In genomic region chrX:108473979-108474378, GRCh38 we compare ENCODE assay signal across 35 cellular contexts. TPM values are rescaled to one million over a fixed set of nuclear protein-coding genes. Genes with fewer than 3 reads are reported as not detected.
"Had no signal": no experiment of that assay in that cellular context is flagged by ENCODE, and none has a peak within 500 bp of the region (broad histone marks: within the 10 kb centered on the region; RNA-seq: fewer than 3 reads in every experiment).

No MANE protein-coding gene starts in this region.

- H3K4me3 ChIP-seq: ascending aorta, coronary artery, dorsolateral prefrontal cortex, esophagus squamous epithelium, gastroesophageal sphincter, heart right ventricle, hepatocyte had no signal

- H3K27ac ChIP-seq: ascending aorta, brain microvascular endothelial cell, coronary artery, dorsolateral prefrontal cortex, esophagus squamous epithelium, gastroesophageal sphincter, heart right ventricle, hepatocyte had no signal

- DNase-seq: activated CD4-positive, alpha-beta memory T cell treated with anti-CD3 and anti-CD28 coated beads for 36 hours; activated CD4-positive, alpha-beta T cell treated with anti-CD3 and anti-CD28 coated beads for 36 hours; activated CD4-positive, alpha-beta T cell treated with anti-CD3 and anti-CD28 coated beads, Interleukin-2, amount 10 ng/mL, durations not matched to agents 24 days and 14 days; activated CD4-positive, CD25-positive, alpha-beta regulatory T cell; activated CD4-positive, CD25-positive, alpha-beta regulatory T cell treated with anti-CD3 and anti-CD28 coated beads, Interleukin-2, amount 50 U/mL, for 72 hours; activated CD8-positive, alpha-beta memory T cell treated with anti-CD3 and anti-CD28 coated beads, Interleukin-2, amount 10 ng/mL, durations not matched to agents 7 days and 5 days; activated CD8-positive, alpha-beta memory T cell treated with anti-CD3 and anti-CD28 coated beads, Interleukin-2, amount 50 U/mL, for 4 hours; activated CD8-positive, alpha-beta T cell treated with anti-CD3 and anti-CD28 coated beads, Interleukin-2, amount 10 ng/mL, durations not matched to agents 7 days and 5 days; activated effector memory CD4-positive, alpha-beta T cell treated with anti-CD3 and anti-CD28 coated beads, Interleukin-2, amount 50 U/mL, for 16 hours; activated naive CD4-positive, alpha-beta T cell treated with anti-CD3 and anti-CD28 coated beads for 36 hours; activated naive CD8-positive, alpha-beta T cell treated with anti-CD3 and anti-CD28 coated beads, Interleukin-2, amount 10 ng/mL, durations not matched to agents 7 days and 5 days; activated T-cell treated with anti-CD3 and anti-CD28 coated beads, Interleukin-2, amount 50 U/mL, for 1 hour; activated T-cell treated with anti-CD3 and anti-CD28 coated beads, Interleukin-2, amount 50 U/mL, for 48 hours; brain microvascular endothelial cell; caudate nucleus; dorsolateral prefrontal cortex; effector memory CD4-positive, alpha-beta T cell; endodermal cell; erythroblast; esophagus squamous epithelium; foreskin melanocyte; heart right ventricle; T-helper 1 cell; T-helper 17 cell; T1000 had no signal

- H3K4me3 Mint-ChIP-seq: activated CD4-positive, alpha-beta memory T cell treated with anti-CD3 and anti-CD28 coated beads for 36 hours; activated CD4-positive, alpha-beta T cell treated with anti-CD3 and anti-CD28 coated beads for 36 hours; activated CD4-positive, alpha-beta T cell treated with anti-CD3 and anti-CD28 coated beads, Interleukin-2, amount 10 ng/mL, durations not matched to agents 24 days and 14 days; activated CD8-positive, alpha-beta memory T cell treated with anti-CD3 and anti-CD28 coated beads, Interleukin-2, amount 10 ng/mL, durations not matched to agents 7 days and 5 days; activated CD8-positive, alpha-beta T cell treated with anti-CD3 and anti-CD28 coated beads, Interleukin-2, amount 10 ng/mL, durations not matched to agents 7 days and 5 days; activated naive CD4-positive, alpha-beta T cell treated with anti-CD3 and anti-CD28 coated beads for 36 hours; activated naive CD4-positive, alpha-beta T cell treated with anti-CD3 and anti-CD28 coated beads, Interleukin-2, amount 50 U/mL, for 24 hours; activated naive CD8-positive, alpha-beta T cell treated with anti-CD3 and anti-CD28 coated beads, Interleukin-2, amount 10 ng/mL, durations not matched to agents 7 days and 5 days; activated T-helper 1 cell treated with anti-CD3 and anti-CD28 coated beads, Interleukin-12 subunit alpha, Interleukin-12 subunit beta, Interleukin-2, Interleukin-4 antibody, amounts not matched to agents 30 ng/mL and 10 ng/mL and 1 ng/mL, durations not matched to agents 14 hours and 24 hours and 36 hours; dendritic cell treated with granulocyte-macrophage colony-stimulating factor and Interleukin-4, amounts not matched to agents 40 ng/mL and 50 ng/mL, for 4 days; endodermal cell; T-helper 17 cell; T-helper 2 cell treated with Interferon-gamma antibody and Interleukin-4, amounts not matched to agents 5 μg/mL and 100 μg/mL, for 36 hours had no signal

- H2AFZ ChIP-seq: hepatocyte had no signal

- H3K27me3 Mint-ChIP-seq: activated CD4-positive, alpha-beta memory T cell treated with anti-CD3 and anti-CD28 coated beads for 36 hours; activated CD4-positive, alpha-beta T cell treated with anti-CD3 and anti-CD28 coated beads for 36 hours; activated CD4-positive, alpha-beta T cell treated with anti-CD3 and anti-CD28 coated beads, Interleukin-2, amount 10 ng/mL, durations not matched to agents 24 days and 14 days; activated CD8-positive, alpha-beta memory T cell treated with anti-CD3 and anti-CD28 coated beads, Interleukin-2, amount 10 ng/mL, durations not matched to agents 7 days and 5 days; activated naive CD8-positive, alpha-beta T cell treated with anti-CD3 and anti-CD28 coated beads, Interleukin-2, amount 10 ng/mL, durations not matched to agents 7 days and 5 days; dendritic cell treated with granulocyte-macrophage colony-stimulating factor and Interleukin-4, amounts not matched to agents 40 ng/mL and 50 ng/mL, for 4 days; T-helper 17 cell had no signal

- H3K4me2 ChIP-seq: hepatocyte had no signal

- H3K9me3 ChIP-seq: gastroesophageal sphincter had no signal

- H3K4me1 Mint-ChIP-seq: activated CD4-positive, alpha-beta T cell treated with anti-CD3 and anti-CD28 coated beads for 36 hours; activated CD4-positive, alpha-beta T cell treated with anti-CD3 and anti-CD28 coated beads, Interleukin-2, amount 10 ng/mL, durations not matched to agents 24 days and 14 days; activated CD8-positive, alpha-beta memory T cell treated with anti-CD3 and anti-CD28 coated beads, Interleukin-2, amount 10 ng/mL, durations not matched to agents 7 days and 5 days; activated naive CD4-positive, alpha-beta T cell treated with anti-CD3 and anti-CD28 coated beads, Interleukin-2, amount 50 U/mL, for 24 hours; activated naive CD8-positive, alpha-beta T cell treated with anti-CD3 and anti-CD28 coated beads, Interleukin-2, amount 10 ng/mL, durations not matched to agents 7 days and 5 days; endodermal cell; T-helper 17 cell had no signal

- H3K27me3 ChIP-seq: ascending aorta, brain microvascular endothelial cell, esophagus squamous epithelium, gastroesophageal sphincter, heart right ventricle, hepatocyte had no signal

- H3K36me3 Mint-ChIP-seq: activated CD4-positive, alpha-beta memory T cell treated with anti-CD3 and anti-CD28 coated beads for 36 hours; activated CD8-positive, alpha-beta memory T cell treated with anti-CD3 and anti-CD28 coated beads, Interleukin-2, amount 10 ng/mL, durations not matched to agents 7 days and 5 days; activated naive CD4-positive, alpha-beta T cell treated with anti-CD3 and anti-CD28 coated beads, Interleukin-2, amount 50 U/mL, for 24 hours; activated naive CD8-positive, alpha-beta T cell treated with anti-CD3 and anti-CD28 coated beads, Interleukin-2, amount 10 ng/mL, durations not matched to agents 7 days and 5 days had no signal

- H3K36me3 ChIP-seq: ascending aorta, brain microvascular endothelial cell, esophagus squamous epithelium, gastroesophageal sphincter, heart right ventricle had no signal

- H3K9me3 Mint-ChIP-seq: activated CD4-positive, alpha-beta memory T cell treated with anti-CD3 and anti-CD28 coated beads for 36 hours; activated CD4-positive, alpha-beta T cell treated with anti-CD3 and anti-CD28 coated beads, Interleukin-2, amount 10 ng/mL, durations not matched to agents 24 days and 14 days; activated naive CD4-positive, alpha-beta T cell treated with anti-CD3 and anti-CD28 coated beads for 36 hours; activated T-helper 2 cell treated with anti-CD3 and anti-CD28 coated beads, Interferon-gamma antibody, Interleukin-2, Interleukin-4, amounts not matched to agents 10 μg/mL and 5 μg/mL and 100 μg/mL, durations not matched to agents 14 hours and 24 hours and 36 hours; dendritic cell treated with granulocyte-macrophage colony-stimulating factor and Interleukin-4, amounts not matched to agents 40 ng/mL and 50 ng/mL, for 4 days; T-helper 2 cell treated with Interferon-gamma antibody and Interleukin-4, amounts not matched to agents 5 μg/mL and 100 μg/mL, for 36 hours had no signal

- ATAC-seq: activated CD4-positive, alpha-beta T cell treated with anti-CD3 and anti-CD28 coated beads for 36 hours; activated CD8-positive, alpha-beta memory T cell treated with anti-CD3 and anti-CD28 coated beads, Interleukin-2, amount 10 ng/mL, durations not matched to agents 7 days and 5 days; activated CD8-positive, alpha-beta T cell treated with anti-CD3 and anti-CD28 coated beads, Interleukin-2, amount 10 ng/mL, durations not matched to agents 7 days and 5 days; gastroesophageal sphincter; heart right ventricle; T-helper 17 cell had no signal

- H3K4me1 ChIP-seq: ascending aorta, esophagus squamous epithelium, gastroesophageal sphincter, heart right ventricle had no signal

- H3K27ac Mint-ChIP-seq: activated CD4-positive, alpha-beta memory T cell treated with anti-CD3 and anti-CD28 coated beads for 36 hours; activated CD4-positive, alpha-beta T cell treated with anti-CD3 and anti-CD28 coated beads for 36 hours; activated CD4-positive, alpha-beta T cell treated with anti-CD3 and anti-CD28 coated beads, Interleukin-2, amount 10 ng/mL, durations not matched to agents 24 days and 14 days; activated CD8-positive, alpha-beta memory T cell treated with anti-CD3 and anti-CD28 coated beads, Interleukin-2, amount 10 ng/mL, durations not matched to agents 7 days and 5 days; activated CD8-positive, alpha-beta T cell treated with anti-CD3 and anti-CD28 coated beads, Interleukin-2, amount 10 ng/mL, durations not matched to agents 7 days and 5 days; activated naive CD4-positive, alpha-beta T cell treated with anti-CD3 and anti-CD28 coated beads for 36 hours; activated naive CD4-positive, alpha-beta T cell treated with anti-CD3 and anti-CD28 coated beads, Interleukin-2, amount 50 U/mL, for 24 hours; activated naive CD8-positive, alpha-beta T cell treated with anti-CD3 and anti-CD28 coated beads, Interleukin-2, amount 10 ng/mL, durations not matched to agents 7 days and 5 days; activated T-helper 1 cell treated with anti-CD3 and anti-CD28 coated beads, Interleukin-12 subunit alpha, Interleukin-12 subunit beta, Interleukin-2, Interleukin-4 antibody, amounts not matched to agents 30 ng/mL and 10 ng/mL and 1 ng/mL, durations not matched to agents 14 hours and 24 hours and 36 hours; activated T-helper 2 cell treated with anti-CD3 and anti-CD28 coated beads, Interferon-gamma antibody, Interleukin-2, Interleukin-4, amounts not matched to agents 10 μg/mL and 5 μg/mL and 100 μg/mL, durations not matched to agents 14 hours and 24 hours and 36 hours; dendritic cell treated with granulocyte-macrophage colony-stimulating factor and Interleukin-4, amounts not matched to agents 40 ng/mL and 50 ng/mL, for 4 days; endodermal cell; T-helper 17 cell; T-helper 2 cell treated with Interferon-gamma antibody and Interleukin-4, amounts not matched to agents 5 μg/mL and 100 μg/mL, for 36 hours had no signal

RNA-seq across cellular contexts. Expression of gene COL4A5, which starts 34.3 kb away (rescaled TPM):
- total RNA-seq: activated CD4-positive, alpha-beta memory T cell treated with anti-CD3 and anti-CD28 coated beads for 36 hours; activated CD4-positive, alpha-beta T cell treated with anti-CD3 and anti-CD28 coated beads for 36 hours; activated CD4-positive, alpha-beta T cell treated with anti-CD3 and anti-CD28 coated beads, Interleukin-2, amount 10 ng/mL, durations not matched to agents 24 days and 14 days; activated CD8-positive, alpha-beta memory T cell treated with anti-CD3 and anti-CD28 coated beads for 36 hours; activated CD8-positive, alpha-beta memory T cell treated with anti-CD3 and anti-CD28 coated beads, Interleukin-2, amount 10 ng/mL, durations not matched to agents 7 days and 5 days; activated CD8-positive, alpha-beta T cell treated with anti-CD3 and anti-CD28 coated beads, Interleukin-2, amount 10 ng/mL, durations not matched to agents 7 days and 5 days; activated naive CD4-positive, alpha-beta T cell treated with anti-CD3 and anti-CD28 coated beads for 36 hours; activated naive CD8-positive, alpha-beta T cell treated with anti-CD3 and anti-CD28 coated beads, Interleukin-2, amount 10 ng/mL, durations not matched to agents 7 days and 5 days; activated T-helper 1 cell treated with anti-CD3 and anti-CD28 coated beads, Interleukin-12 subunit alpha, Interleukin-12 subunit beta, Interleukin-2, Interleukin-4 antibody, amounts not matched to agents 30 ng/mL and 10 ng/mL and 1 ng/mL, durations not matched to agents 14 hours and 24 hours and 36 hours; activated T-helper 2 cell treated with anti-CD3 and anti-CD28 coated beads, Interferon-gamma antibody, Interleukin-2, Interleukin-4, amounts not matched to agents 10 μg/mL and 5 μg/mL and 100 μg/mL, durations not matched to agents 14 hours and 24 hours and 36 hours; T-helper 17 cell had no signal

RNA-seq across cellular contexts. Expression of gene COL4A6, which starts 35.8 kb away (rescaled TPM):
- total RNA-seq: activated CD4-positive, alpha-beta memory T cell treated with anti-CD3 and anti-CD28 coated beads for 36 hours; activated CD4-positive, alpha-beta T cell treated with anti-CD3 and anti-CD28 coated beads for 36 hours; activated CD4-positive, alpha-beta T cell treated with anti-CD3 and anti-CD28 coated beads, Interleukin-2, amount 10 ng/mL, durations not matched to agents 24 days and 14 days; activated CD8-positive, alpha-beta memory T cell treated with anti-CD3 and anti-CD28 coated beads for 36 hours; activated CD8-positive, alpha-beta memory T cell treated with anti-CD3 and anti-CD28 coated beads, Interleukin-2, amount 10 ng/mL, durations not matched to agents 7 days and 5 days; activated CD8-positive, alpha-beta T cell treated with anti-CD3 and anti-CD28 coated beads, Interleukin-2, amount 10 ng/mL, durations not matched to agents 7 days and 5 days; activated naive CD4-positive, alpha-beta T cell treated with anti-CD3 and anti-CD28 coated beads for 36 hours; activated naive CD8-positive, alpha-beta T cell treated with anti-CD3 and anti-CD28 coated beads, Interleukin-2, amount 10 ng/mL, durations not matched to agents 7 days and 5 days; activated T-helper 1 cell treated with anti-CD3 and anti-CD28 coated beads, Interleukin-12 subunit alpha, Interleukin-12 subunit beta, Interleukin-2, Interleukin-4 antibody, amounts not matched to agents 30 ng/mL and 10 ng/mL and 1 ng/mL, durations not matched to agents 14 hours and 24 hours and 36 hours; activated T-helper 2 cell treated with anti-CD3 and anti-CD28 coated beads, Interferon-gamma antibody, Interleukin-2, Interleukin-4, amounts not matched to agents 10 μg/mL and 5 μg/mL and 100 μg/mL, durations not matched to agents 14 hours and 24 hours and 36 hours; T-helper 17 cell had no signal
